In the genomic region with DNA sequence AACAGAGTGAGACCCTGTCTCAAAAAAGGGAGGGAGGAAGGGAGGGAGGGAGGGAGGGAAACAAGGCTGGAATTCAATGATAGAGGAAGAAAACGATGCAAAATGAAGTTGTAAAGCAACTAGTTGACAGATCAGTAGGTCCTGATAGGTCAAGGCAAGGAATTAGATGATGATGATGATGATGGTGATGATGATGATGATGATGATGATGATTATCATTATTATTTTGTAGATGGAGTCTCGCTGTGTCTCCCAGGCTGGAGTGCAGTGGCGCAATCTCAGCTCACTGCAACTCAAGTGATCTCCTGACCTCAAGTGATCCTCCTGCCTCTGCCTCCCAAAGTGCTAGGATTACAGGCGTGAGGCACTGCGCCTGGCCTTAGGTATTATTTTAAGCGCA, we compare ENCODE assay signal across 25 cellular contexts.
"Had no signal": no experiment of that assay in that cellular context is flagged by ENCODE, and none has a peak within 500 bp of the region (broad histone marks: within the 10 kb centered on the region; RNA-seq: fewer than 3 reads in every experiment).

No MANE protein-coding gene starts in this region.

- H3K9me3 Mint-ChIP-seq: dendritic cell treated with granulocyte-macrophage colony-stimulating factor and Interleukin-4, amounts not matched to agents 40 ng/mL and 50 ng/mL, for 4 days; endodermal cell; nephron; neural progenitor cell; stimulated activated naive CD8-positive, alpha-beta T cell treated with anti-CD3 and anti-CD28 coated beads, Interleukin-15, amount 100 ng/mL, for 72 hours had no signal

- ATAC-seq: esophagus mucosa; gastrocnemius medialis; left lobe of liver; naive thymus-derived CD4-positive, alpha-beta T cell; stimulated activated naive CD8-positive, alpha-beta T cell treated with anti-CD3 and anti-CD28 coated beads, Interleukin-15, amount 100 ng/mL, for 72 hours had no signal

- DNase-seq: colonic mucosa; effector CD8-positive, alpha-beta T cell; endodermal cell; foreskin fibroblast; gastrocnemius medialis; mesenchymal stem cell; midbrain; naive thymus-derived CD4-positive, alpha-beta T cell; spleen; stimulated activated CD4-positive, alpha-beta T cell treated with anti-CD3 and anti-CD28 coated beads, Interleukin-2, amount 100 ng/mL, for 48 hours; stimulated activated naive CD4-positive, alpha-beta T cell; stimulated activated naive CD8-positive, alpha-beta T cell treated with anti-CD3 and anti-CD28 coated beads, Interleukin-15, amount 100 ng/mL, for 72 hours; trophoblast cell had no signal

- H3K27ac ChIP-seq: colonic mucosa, epithelial cell of prostate, gastrocnemius medialis, neural progenitor cell, parathyroid adenoma, prostate gland, right atrium auricular region, skin epidermis, spleen, suprapubic skin had no signal

- H3K36me3 Mint-ChIP-seq: naive thymus-derived CD4-positive, alpha-beta T cell; neural progenitor cell had no signal

- H3K36me3 ChIP-seq: colonic mucosa, gastrocnemius medialis, neural progenitor cell, prostate gland, right atrium auricular region, spleen, suprapubic skin had no signal

- H3K27me3 ChIP-seq: colonic mucosa, gastrocnemius medialis, right atrium auricular region, suprapubic skin had no signal

- H3K4me1 ChIP-seq: neural progenitor cell, parathyroid adenoma, prostate gland had no signal

- H3K4me3 ChIP-seq: colonic mucosa, gastrocnemius medialis, lung, neural progenitor cell, prostate gland, right atrium auricular region, skin epidermis, spleen, suprapubic skin had no signal

- H3K27ac Mint-ChIP-seq: dendritic cell treated with granulocyte-macrophage colony-stimulating factor and Interleukin-4, amounts not matched to agents 40 ng/mL and 50 ng/mL, for 4 days; endodermal cell; nephron; neural progenitor cell; stimulated activated naive CD8-positive, alpha-beta T cell treated with anti-CD3 and anti-CD28 coated beads, Interleukin-15, amount 100 ng/mL, for 72 hours had no signal

- H3K4me3 Mint-ChIP-seq: dendritic cell treated with granulocyte-macrophage colony-stimulating factor and Interleukin-4, amounts not matched to agents 40 ng/mL and 50 ng/mL, for 4 days; endodermal cell; naive thymus-derived CD4-positive, alpha-beta T cell; neural progenitor cell; stimulated activated naive CD8-positive, alpha-beta T cell treated with anti-CD3 and anti-CD28 coated beads, Interleukin-15, amount 100 ng/mL, for 72 hours had no signal

- H3K27me3 Mint-ChIP-seq: stimulated activated naive CD8-positive, alpha-beta T cell treated with anti-CD3 and anti-CD28 coated beads, Interleukin-15, amount 100 ng/mL, for 72 hours had no signal

- H3K9me3 ChIP-seq: colonic mucosa, gastrocnemius medialis, prostate gland, right atrium auricular region, spleen, suprapubic skin had no signal
